Comparison of ENCODE assay signal across 19 cellular contexts in the genomic region with DNA sequence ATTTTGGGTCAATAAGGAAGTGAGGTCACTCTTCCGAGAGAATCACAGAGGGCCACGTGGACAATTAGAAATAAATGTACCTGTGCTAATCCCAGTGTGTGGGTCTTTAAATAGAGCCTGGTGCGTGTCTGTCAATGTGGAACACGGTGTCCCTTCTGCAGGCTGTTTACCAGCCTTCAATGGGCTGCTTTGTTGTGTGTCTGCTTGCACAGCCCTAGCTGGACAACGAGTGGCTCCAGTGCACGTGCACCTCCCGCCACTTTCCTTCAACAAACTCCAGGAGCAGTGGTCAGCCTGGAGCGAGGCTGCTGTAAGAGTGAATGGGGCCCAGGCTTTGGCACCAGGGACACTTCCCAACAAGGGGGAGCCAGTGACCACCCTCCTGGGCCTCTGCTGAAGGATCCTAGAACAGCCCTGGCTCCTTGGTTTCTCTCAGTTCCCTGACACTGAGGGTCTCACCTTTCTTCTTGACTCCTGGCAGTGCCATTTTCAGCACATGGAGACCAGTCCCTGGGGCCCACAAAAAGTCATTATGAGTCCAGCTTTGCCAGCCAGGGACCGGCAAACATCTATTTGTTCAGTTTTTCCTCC.
A peak's percentile ranks its signal among the peaks of the same experiment; 100 is the strongest.
DNase-seq lines count a peak whose midpoint lies in the region; ATAC-seq and TF ChIP-seq lines count a peak whose summit lies in the region.
"Had no signal": no experiment of that assay in that cellular context is flagged by ENCODE, and none has a peak within 500 bp of the region (broad histone marks: within the 10 kb centered on the region; RNA-seq: fewer than 3 reads in every experiment).

No MANE protein-coding gene starts in this region.

- H3K4me3 ChIP-seq in right atrium auricular region (no peak overlapping the region), heart left ventricle (no peak overlapping the region), prostate gland (no peak overlapping the region), tibial nerve (no peak overlapping the region)
- H3K4me3 ChIP-seq: GM12878 had no signal

- H3K4me3 Mint-ChIP-seq in immature natural killer cell, result no peak overlapping the region
- H3K4me3 Mint-ChIP-seq: CD4-positive, alpha-beta T cell; HFFc6 had no signal

- peaks cover 3 to 8% (median 7%) of the 10 kb centered on the region in 3 donors for H3K27me3 Mint-ChIP-seq in immature natural killer cell (ENCODE audit: low read depth in 3 of 3)

- H3K4me1 ChIP-seq in right atrium auricular region, result no peaks in the 10 kb centered on the region
- peaks cover 0 to 11% (median 0%) of the 10 kb centered on the region in 12 donors for H3K4me1 ChIP-seq in heart left ventricle
- no peaks in the 10 kb centered on the region for H3K4me1 ChIP-seq in prostate gland (replicated peaks)
- peaks cover 0 to 7% (median 0%) of the 10 kb centered on the region in 4 donors for H3K4me1 ChIP-seq in tibial nerve
- H3K4me1 ChIP-seq: BE2C had no signal

- in situ Hi-C loops in KBM-7 (cut with MboI; ENCODE audit: low pct_unique_long_range_greater_than_20kb, low sequenced_read_pairs), result no loop called here

- H3K4me1 Mint-ChIP-seq in immature natural killer cell, result no peaks in the 10 kb centered on the region

- H3K9me3 ChIP-seq in right atrium auricular region (no peaks in the 10 kb centered on the region), heart left ventricle (no peaks in the 10 kb centered on the region), prostate gland (no peaks in the 10 kb centered on the region), tibial nerve (no peaks in the 10 kb centered on the region)
- H3K9me3 ChIP-seq: BE2C had no signal

- H3K27ac ChIP-seq in right atrium auricular region, result no peak overlapping the region
- H3K27ac ChIP-seq in heart left ventricle, result no peak overlapping the region
- H3K27ac ChIP-seq in prostate gland, result no peak overlapping the region
- peak overlapping the region in 1 of 4 donors; percentile 51 for H3K27ac ChIP-seq in tibial nerve

- 47 to 65% (median 49%) methylated on average over 8 to 9 of the region's 9 CpGs for WGBS in heart left ventricle, 4 donors
- 56% methylated on average over 9 of the region's 9 CpGs for WGBS in prostate gland
- WGBS in tibial nerve, 2 donors, result 53 to 54% methylated on average over 9 of the region's 9 CpGs

- TF ChIP-seq EP300 in tibial nerve (IDR thresholded peaks at IDR 0.05), result peak; percentile 31 to 70

- H3K9me3 Mint-ChIP-seq in immature natural killer cell, result peaks cover 0 to 2% (median 0%) of the 10 kb centered on the region in 6 donors
- H3K9me3 Mint-ChIP-seq: CD4-positive, alpha-beta T cell; HFFc6 had no signal

- peaks cover 0 to 4% (median 0%) of the 10 kb centered on the region in 3 donors for H3K36me3 Mint-ChIP-seq in immature natural killer cell

- H3K36me3 ChIP-seq in right atrium auricular region, result no peaks in the 10 kb centered on the region
- H3K36me3 ChIP-seq in heart left ventricle, result no peaks in the 10 kb centered on the region
- H3K36me3 ChIP-seq in prostate gland, result no peaks in the 10 kb centered on the region
- H3K36me3 ChIP-seq in tibial nerve, result no peaks in the 10 kb centered on the region
- H3K36me3 ChIP-seq: BE2C had no signal

- no peak for TF ChIP-seq POLR2A in heart left ventricle (IDR thresholded peaks at IDR 0.05)
- no peak for TF ChIP-seq POLR2A in prostate gland (IDR thresholded peaks at IDR 0.05)
- no peak for TF ChIP-seq POLR2A in tibial nerve (IDR thresholded peaks at IDR 0.05)

- intact Hi-C loops in Right ventricle myocardium superior (cut with DNase I) (no loop called here), heart left ventricle (cut with DNase I) (no loop called here), prostate gland (cut with DNase I) (no loop called here)

- no peaks in the 10 kb centered on the region for H3K27me3 ChIP-seq in right atrium auricular region
- peaks cover 0 to 34% (median 5%) of the 10 kb centered on the region in 9 donors for H3K27me3 ChIP-seq in heart left ventricle
- peaks cover 2% of the 10 kb centered on the region for H3K27me3 ChIP-seq in prostate gland (replicated peaks; ENCODE audit: insufficient read depth)
- H3K27me3 ChIP-seq in tibial nerve, result no peaks in the 10 kb centered on the region

- DNase-seq in Right ventricle myocardium superior (no peak), right atrium auricular region (ENCODE audit: low spot score) (no peak), heart left ventricle (peak in 1 of 5 donors; percentile 45), prostate gland (ENCODE audit: low spot score) (peak; percentile 9), tibial nerve (ENCODE audit: low spot score in 2 of 2) (peak; percentile 30 to 41), KBM-7 (no peak), immature natural killer cell (no peak), COR-L47 (lab: John Stamatoyannopoulos, UW) (no peak)
- DNase-seq: BE2C; CD4-positive, alpha-beta T cell; EL; HFFc6; NCI-H1436; NCI-H1930; NCI-H226; NCI-H524; NCI-H82; OCI-M1 had no signal

- H3K27ac Mint-ChIP-seq in immature natural killer cell, result no peak overlapping the region
- H3K27ac Mint-ChIP-seq: CD4-positive, alpha-beta T cell; HFFc6 had no signal

- no peak for TF ChIP-seq CTCF in right atrium auricular region (IDR thresholded peaks at IDR 0.05)
- no peak for TF ChIP-seq CTCF in heart left ventricle (IDR thresholded peaks at IDR 0.05)
- TF ChIP-seq CTCF in prostate gland (IDR thresholded peaks at IDR 0.05), result no peak
- no peak for TF ChIP-seq CTCF in tibial nerve (IDR thresholded peaks at IDR 0.05)

- ATAC-seq in Right ventricle myocardium superior (ENCODE audit: poor library complexity) (peak; percentile 80), heart left ventricle (peak; percentile 64 to 93 (median 79))
- ATAC-seq: GM12878 had no signal

Comparison
In these comparisons a context has a peak if more than half of its experiments do, and no peak if none do; other contexts are left out.
1. DNase-seq: peak in prostate gland (single experiment) and tibial nerve (2 of 2); none in Right ventricle myocardium superior (single experiment), right atrium auricular region (single experiment), KBM-7 (single experiment), immature natural killer cell (0 of 3) and COR-L47 (single experiment).